36 cellular contexts compared by ENCODE assay signal in the genomic region with DNA sequence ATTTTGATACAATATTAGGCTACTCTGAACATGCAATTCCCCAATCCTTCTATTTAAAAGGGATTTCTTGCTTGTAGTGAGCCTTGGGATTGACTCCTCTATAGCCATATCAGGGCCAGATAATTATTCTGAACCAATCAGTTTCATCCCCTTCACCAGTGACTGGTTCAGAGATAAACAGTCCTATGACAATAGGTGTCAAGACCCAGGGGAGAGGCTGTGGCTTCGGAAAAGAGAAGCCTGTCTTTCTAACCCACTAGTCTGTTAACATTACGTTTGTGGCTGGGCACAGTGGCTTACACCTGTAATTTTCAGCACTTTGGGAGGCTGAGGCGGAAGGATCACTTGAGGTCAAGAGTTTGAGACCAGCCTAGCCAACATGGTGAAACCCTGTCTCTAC. TPM values are rescaled to one million over a fixed set of nuclear protein-coding genes. Genes with fewer than 3 reads are reported as not detected.
"Had no signal": no experiment of that assay in that cellular context is flagged by ENCODE, and none has a peak within 500 bp of the region (broad histone marks: within the 10 kb centered on the region; RNA-seq: fewer than 3 reads in every experiment).

No MANE protein-coding gene starts in this region.

- H3K4me1 ChIP-seq: foreskin keratinocyte had no signal

- H3K36me3 ChIP-seq: ascending aorta, breast epithelium, cardiac muscle cell, esophagus muscularis mucosa, gastrocnemius medialis, heart right ventricle, WERI-Rb-1 had no signal

- H3K27me3 ChIP-seq: ascending aorta had no signal

- H3K4me3 Mint-ChIP-seq: activated B cell treated with CpG ODN at 0.5 μM for 24 hours; activated CD4-positive, alpha-beta memory T cell treated with anti-CD3 and anti-CD28 coated beads for 36 hours; activated CD8-positive, alpha-beta memory T cell treated with anti-CD3 and anti-CD28 coated beads, Interleukin-2, amount 10 ng/mL, durations not matched to agents 7 days and 5 days; activated CD8-positive, alpha-beta T cell treated with anti-CD3 and anti-CD28 coated beads, Interleukin-2, amount 10 ng/mL, durations not matched to agents 7 days and 5 days; activated naive CD4-positive, alpha-beta T cell treated with anti-CD3 and anti-CD28 coated beads, Interleukin-2, amount 10 ng/mL, durations not matched to agents 7 days and 5 days; activated naive CD8-positive, alpha-beta T cell treated with anti-CD3 and anti-CD28 coated beads, Interleukin-2, amount 10 ng/mL, durations not matched to agents 7 days and 5 days; activated T-cell treated with anti-CD3 and anti-CD28 coated beads, Interleukin-2, amount 50 U/mL, for 24 hours; activated T-cell treated with anti-CD3 and anti-CD28 coated beads, Interleukin-2, amount 50 U/mL, for 72 hours; brain; dendritic cell treated with granulocyte-macrophage colony-stimulating factor and Interleukin-4, amounts not matched to agents 40 ng/mL and 50 ng/mL, for 4 days; T-helper 17 cell; T-helper 2 cell treated with Interferon-gamma antibody and Interleukin-4, amounts not matched to agents 5 μg/mL and 100 μg/mL, for 36 hours had no signal

- H3K4me3 ChIP-seq: ascending aorta, breast epithelium, cardiac muscle cell, coronary artery, dorsolateral prefrontal cortex, esophagus muscularis mucosa, gastrocnemius medialis, heart right ventricle had no signal

- ATAC-seq: activated CD4-positive, CD25-positive, alpha-beta regulatory T cell treated with anti-CD3 and anti-CD28 coated beads, Interleukin-2, amount 50 U/mL, for 24 hours; activated CD8-positive, alpha-beta memory T cell treated with anti-CD3 and anti-CD28 coated beads, Interleukin-2, amount 10 ng/mL, durations not matched to agents 7 days and 5 days; activated CD8-positive, alpha-beta T cell treated with anti-CD3 and anti-CD28 coated beads, Interleukin-2, amount 10 ng/mL, durations not matched to agents 7 days and 5 days; activated naive CD4-positive, alpha-beta T cell treated with anti-CD3 and anti-CD28 coated beads, Interleukin-2, amount 50 U/mL, for 72 hours; activated T-cell treated with anti-CD3 and anti-CD28 coated beads, Interleukin-2, amount 50 U/mL, for 72 hours; foreskin keratinocyte; gastrocnemius medialis; heart right ventricle; T-helper 17 cell had no signal

- H3K9me3 Mint-ChIP-seq: activated B cell treated with CpG ODN at 0.5 μM for 24 hours; activated CD4-positive, alpha-beta memory T cell treated with anti-CD3 and anti-CD28 coated beads for 36 hours; activated naive CD4-positive, alpha-beta T cell treated with anti-CD3 and anti-CD28 coated beads, Interleukin-2, amount 10 ng/mL, durations not matched to agents 7 days and 5 days; activated naive CD4-positive, alpha-beta T cell treated with anti-CD3 and anti-CD28 coated beads, Interleukin-2, amount 50 U/mL, for 72 hours; activated naive CD8-positive, alpha-beta T cell treated with anti-CD3 and anti-CD28 coated beads, Interleukin-2, amount 10 ng/mL, durations not matched to agents 7 days and 5 days; activated T-cell treated with anti-CD3 and anti-CD28 coated beads, Interleukin-2, amount 50 U/mL, for 24 hours; activated T-cell treated with anti-CD3 and anti-CD28 coated beads, Interleukin-2, amount 50 U/mL, for 72 hours; dendritic cell treated with granulocyte-macrophage colony-stimulating factor and Interleukin-4, amounts not matched to agents 40 ng/mL and 50 ng/mL, for 4 days; T-helper 2 cell treated with Interferon-gamma antibody and Interleukin-4, amounts not matched to agents 5 μg/mL and 100 μg/mL, for 36 hours had no signal

- H3K36me3 Mint-ChIP-seq: activated CD4-positive, alpha-beta memory T cell treated with anti-CD3 and anti-CD28 coated beads for 36 hours; activated CD8-positive, alpha-beta memory T cell treated with anti-CD3 and anti-CD28 coated beads, Interleukin-2, amount 10 ng/mL, durations not matched to agents 7 days and 5 days; activated naive CD4-positive, alpha-beta T cell treated with anti-CD3 and anti-CD28 coated beads, Interleukin-2, amount 10 ng/mL, durations not matched to agents 7 days and 5 days; activated naive CD4-positive, alpha-beta T cell treated with anti-CD3 and anti-CD28 coated beads, Interleukin-2, amount 50 U/mL, for 72 hours; activated naive CD8-positive, alpha-beta T cell treated with anti-CD3 and anti-CD28 coated beads, Interleukin-2, amount 10 ng/mL, durations not matched to agents 7 days and 5 days; brain had no signal

- H3K27ac ChIP-seq: ascending aorta, breast epithelium, cardiac muscle cell, coronary artery, dorsolateral prefrontal cortex, esophagus muscularis mucosa, foreskin keratinocyte, gastrocnemius medialis, heart right ventricle, WERI-Rb-1 had no signal

- H3K9me3 ChIP-seq: ascending aorta, breast epithelium, esophagus muscularis mucosa, gastrocnemius medialis, heart right ventricle had no signal

- DNase-seq: activated B cell treated with CpG ODN at 0.5 μM for 24 hours; activated CD4-positive, alpha-beta memory T cell treated with anti-CD3 and anti-CD28 coated beads for 36 hours; activated CD4-positive, alpha-beta T cell treated with anti-CD3 and anti-CD28 coated beads for 48 hours; activated CD8-positive, alpha-beta memory T cell treated with anti-CD3 and anti-CD28 coated beads, Interleukin-2, amount 10 ng/mL, durations not matched to agents 7 days and 5 days; activated CD8-positive, alpha-beta memory T cell treated with anti-CD3 and anti-CD28 coated beads, Interleukin-2, amount 50 U/mL, for 4 hours; activated CD8-positive, alpha-beta T cell treated with anti-CD3 and anti-CD28 coated beads, Interleukin-2, amount 10 ng/mL, durations not matched to agents 7 days and 5 days; activated gamma-delta T cell; activated naive CD4-positive, alpha-beta T cell; activated naive CD4-positive, alpha-beta T cell treated with anti-CD3 and anti-CD28 coated beads, Interleukin-2, amount 10 ng/mL, durations not matched to agents 7 days and 5 days; activated naive CD8-positive, alpha-beta T cell treated with anti-CD3 and anti-CD28 coated beads, Interleukin-2, amount 10 ng/mL, durations not matched to agents 7 days and 5 days; activated T-cell treated with anti-CD3 and anti-CD28 coated beads, Interleukin-2, amount 50 U/mL, for 24 hours; activated T-cell treated with anti-CD3 and anti-CD28 coated beads, Interleukin-2, amount 50 U/mL, for 72 hours; central memory CD4-positive, alpha-beta T cell; cerebellar nuclear complex; dorsolateral prefrontal cortex; effector memory CD4-positive, alpha-beta T cell; erythroblast; foreskin keratinocyte; gastrocnemius medialis; glutamatergic neuron; heart right ventricle; T-helper 1 cell; T-helper 17 cell; T1000; WERI-Rb-1 had no signal

- H3K27ac Mint-ChIP-seq: activated B cell treated with CpG ODN at 0.5 μM for 24 hours; activated CD4-positive, alpha-beta memory T cell treated with anti-CD3 and anti-CD28 coated beads for 36 hours; activated CD8-positive, alpha-beta memory T cell treated with anti-CD3 and anti-CD28 coated beads, Interleukin-2, amount 10 ng/mL, durations not matched to agents 7 days and 5 days; activated CD8-positive, alpha-beta T cell treated with anti-CD3 and anti-CD28 coated beads, Interleukin-2, amount 10 ng/mL, durations not matched to agents 7 days and 5 days; activated naive CD4-positive, alpha-beta T cell treated with anti-CD3 and anti-CD28 coated beads, Interleukin-2, amount 10 ng/mL, durations not matched to agents 7 days and 5 days; activated naive CD4-positive, alpha-beta T cell treated with anti-CD3 and anti-CD28 coated beads, Interleukin-2, amount 50 U/mL, for 72 hours; activated naive CD8-positive, alpha-beta T cell treated with anti-CD3 and anti-CD28 coated beads, Interleukin-2, amount 10 ng/mL, durations not matched to agents 7 days and 5 days; activated T-cell treated with anti-CD3 and anti-CD28 coated beads, Interleukin-2, amount 50 U/mL, for 24 hours; activated T-cell treated with anti-CD3 and anti-CD28 coated beads, Interleukin-2, amount 50 U/mL, for 72 hours; dendritic cell treated with granulocyte-macrophage colony-stimulating factor and Interleukin-4, amounts not matched to agents 40 ng/mL and 50 ng/mL, for 4 days; T-helper 17 cell; T-helper 2 cell treated with Interferon-gamma antibody and Interleukin-4, amounts not matched to agents 5 μg/mL and 100 μg/mL, for 36 hours had no signal

RNA-seq across cellular contexts. Expression of gene ISLR2, which starts 6.2 kb away (rescaled TPM):
- total RNA-seq: activated B cell treated with CpG ODN at 0.5 μM for 24 hours; activated CD4-positive, alpha-beta memory T cell treated with anti-CD3 and anti-CD28 coated beads for 36 hours; activated CD8-positive, alpha-beta memory T cell treated with anti-CD3 and anti-CD28 coated beads for 36 hours; activated CD8-positive, alpha-beta T cell treated with anti-CD3 and anti-CD28 coated beads, Interleukin-2, amount 10 ng/mL, durations not matched to agents 7 days and 5 days; activated naive CD4-positive, alpha-beta T cell treated with anti-CD3 and anti-CD28 coated beads, Interleukin-2, amount 50 U/mL, for 72 hours; activated naive CD8-positive, alpha-beta T cell treated with anti-CD3 and anti-CD28 coated beads, Interleukin-2, amount 10 ng/mL, durations not matched to agents 7 days and 5 days; cardiac muscle cell; foreskin keratinocyte; T-helper 17 cell had no signal
- polyA plus RNA-seq: cardiac muscle cell, foreskin keratinocyte had no signal

RNA-seq across cellular contexts. Expression of gene GOLGA6A, which starts 41.8 kb away (rescaled TPM):
- total RNA-seq: activated B cell treated with CpG ODN at 0.5 μM for 24 hours; activated CD4-positive, alpha-beta memory T cell treated with anti-CD3 and anti-CD28 coated beads for 36 hours; activated CD8-positive, alpha-beta memory T cell treated with anti-CD3 and anti-CD28 coated beads for 36 hours; activated CD8-positive, alpha-beta memory T cell treated with anti-CD3 and anti-CD28 coated beads, Interleukin-2, amount 10 ng/mL, durations not matched to agents 7 days and 5 days; activated CD8-positive, alpha-beta T cell treated with anti-CD3 and anti-CD28 coated beads, Interleukin-2, amount 10 ng/mL, durations not matched to agents 7 days and 5 days; ascending aorta; foreskin keratinocyte; heart right ventricle had no signal
- polyA plus RNA-seq: cardiac muscle cell, foreskin keratinocyte, heart right ventricle had no signal

RNA-seq across cellular contexts. Expression of gene ISLR, which starts 49.3 kb away (rescaled TPM):
- total RNA-seq: activated B cell treated with CpG ODN at 0.5 μM for 24 hours; activated CD4-positive, alpha-beta memory T cell treated with anti-CD3 and anti-CD28 coated beads for 36 hours; activated CD8-positive, alpha-beta memory T cell treated with anti-CD3 and anti-CD28 coated beads for 36 hours; activated CD8-positive, alpha-beta memory T cell treated with anti-CD3 and anti-CD28 coated beads, Interleukin-2, amount 10 ng/mL, durations not matched to agents 7 days and 5 days; activated CD8-positive, alpha-beta T cell treated with anti-CD3 and anti-CD28 coated beads, Interleukin-2, amount 10 ng/mL, durations not matched to agents 7 days and 5 days; activated naive CD4-positive, alpha-beta T cell treated with anti-CD3 and anti-CD28 coated beads, Interleukin-2, amount 50 U/mL, for 72 hours; activated naive CD8-positive, alpha-beta T cell treated with anti-CD3 and anti-CD28 coated beads, Interleukin-2, amount 10 ng/mL, durations not matched to agents 7 days and 5 days; foreskin keratinocyte; T-helper 17 cell had no signal
- polyA plus RNA-seq: foreskin keratinocyte had no signal
